Comparison of ENCODE assay signal across 8 cellular contexts in the genomic region with DNA sequence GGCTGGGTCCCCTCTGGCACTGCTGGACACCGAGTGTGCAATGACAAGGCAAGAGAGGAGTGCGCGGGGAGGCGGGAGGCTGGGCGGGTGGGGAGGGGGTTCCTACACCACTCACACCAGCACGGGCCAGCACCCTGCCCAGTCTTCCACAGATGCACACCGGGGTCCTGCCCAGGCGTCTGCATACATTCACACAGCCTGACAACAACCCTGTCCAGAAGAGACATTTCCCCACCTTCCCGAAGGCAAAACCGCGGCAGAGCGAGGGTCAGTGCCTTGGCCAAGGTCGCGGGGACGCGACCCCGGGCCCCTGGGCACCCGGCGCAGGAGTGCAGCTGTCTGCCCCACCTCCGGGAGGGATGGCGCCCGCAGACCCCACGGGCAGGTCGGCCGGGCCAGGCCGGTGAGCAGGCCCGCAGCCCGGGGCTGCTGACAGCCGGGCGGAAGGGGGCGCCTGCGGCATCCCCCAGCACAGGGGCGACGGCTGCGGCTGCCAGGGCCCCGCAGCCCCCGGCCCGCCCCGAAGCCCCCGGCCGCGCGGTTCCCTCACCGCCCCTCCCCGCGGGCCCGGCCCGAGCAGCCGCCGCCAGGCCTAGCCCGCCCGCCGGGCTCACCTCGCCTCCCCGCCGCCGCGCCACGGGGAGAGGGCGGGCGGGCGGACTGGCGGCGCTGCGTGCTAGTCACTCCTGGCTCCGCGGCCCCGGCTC. TPM values are rescaled to one million over a fixed set of nuclear protein-coding genes. Genes with fewer than 3 reads are reported as not detected.
DNase-seq lines count a peak whose midpoint lies in the region; ATAC-seq, FAIRE-seq and TF ChIP-seq lines count a peak whose summit lies in the region.

No MANE protein-coding gene starts in this region.

- peaks cover 6% of the 10 kb centered on the region for H3K27me3 Mint-ChIP-seq in dendritic cell treated with granulocyte-macrophage colony-stimulating factor and Interleukin-4, amounts not matched to agents 40 ng/mL and 50 ng/mL, for 4 days

- H3K27ac ChIP-seq in PC-3 (ENCODE audit: low read length) (no peak overlapping the region), mesenchymal stem cell (ENCODE audit: low read length, poor library complexity, severe bottlenecking) (no peak overlapping the region)

- peak overlapping the region; percentile 21 for H2BK120ac ChIP-seq in mesenchymal stem cell (ENCODE audit: low read depth, low read length)

- H3K27ac Mint-ChIP-seq in dendritic cell treated with granulocyte-macrophage colony-stimulating factor and Interleukin-4, amounts not matched to agents 40 ng/mL and 50 ng/mL, for 4 days: peak overlapping the region; percentile 80

- peak overlapping the region; percentile 72 for H3K9ac ChIP-seq in PC-3 (ENCODE audit: low read length)
- peak overlapping the region; percentile 87 for H3K9ac ChIP-seq in mesenchymal stem cell (ENCODE audit: low read length)

- no peaks in the 10 kb centered on the region for H3K9me2 ChIP-seq in PC-3 (replicated peaks; ENCODE audit: low read length)

- intact Hi-C loops in PC-3 (cut with micrococcal nuclease): loop anchor here (5.0 kb wide), 1 partner anchor 316 kb away; no protein-coding TSS in a partner anchor
- intact Hi-C loops in dendritic cell treated with granulocyte-macrophage colony-stimulating factor and Interleukin-4, amounts not matched to agents 40 ng/mL and 50 ng/mL, for 4 days (cut with micrococcal nuclease): loop anchor here (5.0 kb wide), 1 partner anchor 201 kb away; the partner anchor contains the start of gene CNOT6

- peaks cover 5% of the 10 kb centered on the region for H3K36me3 Mint-ChIP-seq in dendritic cell treated with granulocyte-macrophage colony-stimulating factor and Interleukin-4, amounts not matched to agents 40 ng/mL and 50 ng/mL, for 4 days (ENCODE audit: low read depth)

- H3K4me1 Mint-ChIP-seq in dendritic cell treated with granulocyte-macrophage colony-stimulating factor and Interleukin-4, amounts not matched to agents 40 ng/mL and 50 ng/mL, for 4 days (ENCODE audit: low read depth): peaks cover 67% of the 10 kb centered on the region

- TF ChIP-seq CTCF in AG10803 (conservative IDR thresholded peaks at IDR 0.05; ENCODE audit: low read length) (0 out of 2 replicates have a peak, but pooled peaks have one; percentile 11), PC-3 (conservative IDR thresholded peaks at IDR 0.05; ENCODE audit: low read depth, low read length) (0 out of 2 replicates have a peak, but pooled peaks have one; percentile 13)

- peaks cover 53% of the 10 kb centered on the region for H3K79me2 ChIP-seq in PC-3 (ENCODE audit: low read length)

- H3K4ac ChIP-seq in mesenchymal stem cell (ENCODE audit: low read depth in 1 of 2, low read length in 2 of 2): no peak overlapping the region

- H3K9me3 Mint-ChIP-seq in dendritic cell treated with granulocyte-macrophage colony-stimulating factor and Interleukin-4, amounts not matched to agents 40 ng/mL and 50 ng/mL, for 4 days: no peaks in the 10 kb centered on the region

- peaks cover 23% of the 10 kb centered on the region for H3K79me1 ChIP-seq in mesenchymal stem cell (replicated peaks; ENCODE audit: low read length, poor library complexity, severe bottlenecking)

- FAIRE-seq in urothelium cell line (lab: Jason Lieb, UNC): no peak

- no peak overlapping the region for H2AK5ac ChIP-seq in mesenchymal stem cell (ENCODE audit: low read length, severe bottlenecking)

- H3K9me3 ChIP-seq in PC-3 (ENCODE audit: low read length) (no peaks in the 10 kb centered on the region), mesenchymal stem cell (ENCODE audit: control insufficient read depth, low read length) (no peaks in the 10 kb centered on the region)

- H3K4me1 ChIP-seq in PC-3 (ENCODE audit: insufficient read depth, low read length) (peaks cover 29% of the 10 kb centered on the region), mesenchymal stem cell (ENCODE audit: control insufficient read depth, insufficient read depth, low read depth, low read length) (peaks cover 13% of the 10 kb centered on the region)

- no peaks in the 10 kb centered on the region for H3K27me3 ChIP-seq in PC-3 (ENCODE audit: low read length)
- no peaks in the 10 kb centered on the region for H3K27me3 ChIP-seq in mesenchymal stem cell (ENCODE audit: control insufficient read depth in 1 of 2, insufficient read depth in 1 of 2, low read length in 2 of 2)

- H3F3A ChIP-seq in PC-3 (ENCODE audit: low read length, unreplicated experiment): no peaks in the 10 kb centered on the region

- POLR2A ChIA-PET in PC-3 (lab: Charles Lee; ENCODE audit: unreplicated experiment): no interaction called here

- H2AFZ ChIP-seq in PC-3 (ENCODE audit: low read length): no peak overlapping the region
- H2AFZ ChIP-seq in mesenchymal stem cell (ENCODE audit: low read depth, low read length): no peak overlapping the region

- no peak overlapping the region for H2BK5ac ChIP-seq in mesenchymal stem cell (ENCODE audit: low read depth, low read length, poor library complexity, severe bottlenecking)

- H3K4me2 ChIP-seq in PC-3 (ENCODE audit: low read length) (peak overlapping the region; percentile 83), mesenchymal stem cell (ENCODE audit: low read length, poor library complexity, severe bottlenecking) (peak overlapping the region; percentile 84)

- no peak overlapping the region for H4K91ac ChIP-seq in mesenchymal stem cell (ENCODE audit: low read length)

- no peak overlapping the region for H4K8ac ChIP-seq in mesenchymal stem cell (ENCODE audit: low read length)

- H3K36me3 ChIP-seq in PC-3 (ENCODE audit: low read depth, low read length) (peaks cover 3% of the 10 kb centered on the region), mesenchymal stem cell (ENCODE audit: control insufficient read depth in 1 of 2, insufficient read depth in 2 of 2, low read depth in 1 of 2, low read length in 2 of 2) (peaks cover 0 to 6% of the 10 kb centered on the region in 2 experiments)

- WGBS in mesenchymal stem cell: 0% methylated on average over 25 of the region's 68 CpGs

- H2BK12ac ChIP-seq in mesenchymal stem cell (ENCODE audit: low read length in 2 of 2): peak overlapping the region in 1 of 2 experiments; percentile 19

- H3K14ac ChIP-seq in mesenchymal stem cell (ENCODE audit: low read length in 2 of 2): no peak overlapping the region

- BruUV-seq in PC-3 (replicated peaks; lab: Mats Ljungman, UMichigan): no TSS peak

- peaks cover 10% of the 10 kb centered on the region; the same call in 1 of the 2 replicates for H4K20me1 ChIP-seq in PC-3 (ENCODE audit: low read length)

- peak overlapping the region; percentile 79 for H3K4me3 Mint-ChIP-seq in dendritic cell treated with granulocyte-macrophage colony-stimulating factor and Interleukin-4, amounts not matched to agents 40 ng/mL and 50 ng/mL, for 4 days

- DNase-seq in AG10803 (ENCODE audit: low read depth) (no peak), PC-3 (no peak), mesenchymal stem cell (peak; percentile 33), urothelium cell line (ENCODE audit: low spot score) (peak; percentile 60), NCI-H345 (lab: John Stamatoyannopoulos, UW) (no peak)

- peak overlapping the region in 1 of 2 experiments; percentile 92 for H3K18ac ChIP-seq in mesenchymal stem cell (ENCODE audit: low read depth in 1 of 2, low read length in 2 of 2)

- no peak overlapping the region for H3K23ac ChIP-seq in mesenchymal stem cell (ENCODE audit: low read length in 2 of 2)

- H3K4me3 ChIP-seq in AG10803 (ENCODE audit: low read length) (peak overlapping the region; percentile 73), PC-3 (ENCODE audit: low read length) (peak overlapping the region; percentile 87), mesenchymal stem cell (ENCODE audit: insufficient read depth in 1 of 2, low read depth in 1 of 2, low read length in 2 of 2) (peak overlapping the region; percentile 84 to 93)

- CTCF ChIA-PET in PC-3 (lab: Charles Lee): interaction anchor here (1.2 kb wide), 1 partner anchor 37 kb away, joined by 4 read pairs; no protein-coding TSS in a partner anchor

- ATAC-seq in GM18508 (IDR thresholded peaks at IDR 0.05; ENCODE audit: insufficient read depth, unreplicated experiment) (peak; percentile 15), HG02885 (IDR thresholded peaks at IDR 0.05; ENCODE audit: poor library complexity, unreplicated experiment) (peak; percentile 40), PC-3 (peak; percentile 34)

- H2BK15ac ChIP-seq in mesenchymal stem cell (ENCODE audit: low read depth, poor library complexity, severe bottlenecking): peak overlapping the region; percentile 48

RNA-seq across cellular contexts. Expression of gene MAPK9, which starts 0.5 kb away (rescaled TPM):
- 26.5 and 35.9 TPM in 2 replicates for total RNA-seq in PC-3 (2014; rRNA removed)
- 26.3 TPM for polyA plus RNA-seq in mesenchymal stem cell (2013, experiment 1 of 2)
- 25.8 TPM for polyA plus RNA-seq in mesenchymal stem cell (2013, experiment 2 of 2)

Comparison
In these comparisons a context has a peak if more than half of its experiments do, and no peak if none do; other contexts are left out.
1. DNase-seq: peak in mesenchymal stem cell (single experiment) and urothelium cell line (single experiment); none in AG10803 (single experiment), PC-3 (single experiment) and NCI-H345 (single experiment).
2. Peak in every context shown above with its lines, with median percentiles within 50 percentile points of each other: H3K4me3 ChIP-seq and ATAC-seq.